Comparison of ENCODE assay signal across 26 cellular contexts in the genomic region with DNA sequence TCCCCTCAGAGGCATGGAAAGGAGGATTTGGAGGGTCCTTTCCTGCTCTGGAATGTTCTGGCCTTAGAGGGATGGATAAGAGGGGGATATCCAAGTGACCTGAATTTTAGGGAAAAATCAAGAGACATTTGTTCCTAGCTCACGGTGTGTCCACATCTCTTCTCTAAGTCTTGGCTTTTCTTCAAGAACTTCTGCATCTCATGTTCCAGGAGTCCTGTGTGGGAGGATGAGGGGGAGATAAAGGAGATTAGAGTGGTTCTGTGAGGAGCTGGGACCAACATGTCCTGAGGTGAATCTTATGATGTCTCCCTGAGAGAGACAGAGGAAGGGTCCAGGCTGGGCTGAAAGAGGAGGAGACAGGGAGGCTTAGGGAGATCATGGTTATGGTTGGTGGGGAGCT. TPM values are rescaled to one million over a fixed set of nuclear protein-coding genes. Genes with fewer than 3 reads are reported as not detected.
"Had no signal": no experiment of that assay in that cellular context is flagged by ENCODE, and none has a peak within 500 bp of the region (broad histone marks: within the 10 kb centered on the region; RNA-seq: fewer than 3 reads in every experiment).

No MANE protein-coding gene starts in this region.

- H3K27me3 ChIP-seq: ovary, testis had no signal

- H3K27ac ChIP-seq: left ventricle myocardium inferior, ovary, spleen, testis, thyroid gland, transverse colon, upper lobe of left lung, vagina had no signal

- H3K9me3 ChIP-seq: left ventricle myocardium inferior, ovary, spleen, testis, thyroid gland, transverse colon, upper lobe of left lung, vagina had no signal

- H3K36me3 ChIP-seq: left ventricle myocardium inferior, ovary, spleen, thyroid gland, transverse colon, upper lobe of left lung, vagina had no signal

- ATAC-seq: right cardiac atrium; sciatic nerve; stimulated activated memory B cell treated with anti-CD40 and anti-IgM and Interleukin-4, amounts not matched to agents 10 μg/mL and 1 μg/mL and 100 μg/mL, for 72 hours; stimulated activated naive CD8-positive, alpha-beta T cell treated with anti-CD3 and anti-CD28 coated beads, Interleukin-15, amount 100 ng/mL, for 72 hours had no signal

- DNase-seq: hippocampal formation; left ventricle myocardium inferior; mesendoderm; naive B cell; nucleus accumbens; ovary; right cardiac atrium; small intestine; spleen; stimulated activated CD4-positive, alpha-beta T cell treated with anti-CD3 and anti-CD28 coated beads, Interleukin-4, amount 100 ng/mL, for 4 hours; stimulated activated naive CD4-positive, alpha-beta T cell treated with Interleukin-2 at 50 U/mL for 16 hours; stimulated activated naive CD8-positive, alpha-beta T cell treated with anti-CD3 and anti-CD28 coated beads, Interleukin-15, amount 100 ng/mL, for 72 hours; substantia nigra; testis; thyroid gland; transverse colon had no signal

- H3K4me3 ChIP-seq: left ventricle myocardium inferior, lung, ovary, spleen, testis, thyroid gland, transverse colon, upper lobe of left lung, vagina had no signal

RNA-seq across cellular contexts. Expression of a gene that starts 11.7 kb away (rescaled TPM):
- total RNA-seq: left ventricle myocardium inferior, mesothelial cell of epicardium, mononuclear cell, neural crest cell, pulmonary artery endothelial cell, right cardiac atrium, sciatic nerve, spleen, upper lobe of left lung, urinary bladder, vagina had no signal
- polyA plus RNA-seq: spleen, urinary bladder had no signal
